ENCODE assay signal across 15 cellular contexts in the genomic region with DNA sequence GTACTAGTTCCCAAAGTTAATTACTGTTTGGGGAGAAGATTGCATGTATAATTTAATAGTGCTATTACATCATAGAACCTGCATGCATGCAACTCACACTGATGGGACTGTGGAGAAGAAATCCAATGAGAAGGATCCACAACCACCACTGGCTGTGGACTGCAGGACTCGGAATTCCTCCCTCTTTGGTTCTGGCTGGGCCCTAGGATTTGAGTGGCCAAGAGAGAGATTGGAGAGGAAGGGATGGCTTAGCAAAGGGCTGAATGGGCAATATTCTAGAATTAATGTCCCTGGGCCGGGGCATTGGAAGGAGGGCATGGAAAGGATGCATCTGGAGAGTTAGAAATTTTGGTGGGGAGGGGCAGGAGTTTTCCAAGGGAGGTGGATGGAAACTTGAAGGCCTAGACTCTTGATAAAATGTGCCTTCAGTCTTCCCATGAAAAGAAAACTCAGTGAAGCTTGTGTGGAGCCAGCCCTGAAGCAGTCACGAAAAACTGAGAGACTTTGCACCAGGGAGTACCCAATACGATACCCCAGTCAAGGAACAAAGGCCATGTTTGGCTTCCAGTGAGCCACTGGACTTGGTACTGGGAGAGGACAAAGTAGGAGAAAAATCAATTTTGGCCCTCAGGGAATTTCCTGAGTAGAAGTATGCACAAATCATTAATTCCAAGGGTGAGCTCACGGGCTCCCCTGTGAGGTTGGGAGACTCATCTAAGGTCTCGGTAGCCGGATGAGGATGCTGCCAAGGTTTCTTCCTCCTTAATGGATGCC. TPM values are rescaled to one million over a fixed set of nuclear protein-coding genes. Genes with fewer than 3 reads are reported as not detected.
DNase-seq lines count a peak whose midpoint lies in the region; ATAC-seq and TF ChIP-seq lines count a peak whose summit lies in the region.
"Had no signal": no experiment of that assay in that cellular context is flagged by ENCODE, and none has a peak within 500 bp of the region (broad histone marks: within the 10 kb centered on the region; RNA-seq: fewer than 3 reads in every experiment).

No MANE protein-coding gene starts in this region.

- no peaks in the 10 kb centered on the region for H3K36me3 ChIP-seq in Karpas-422 (ENCODE audit: insufficient read depth, low read length)

- H3K79me2 ChIP-seq in Karpas-422 (ENCODE audit: low read length): no peaks in the 10 kb centered on the region

- CTCF ChIA-PET in T-cell (lab: Charles Lee): no interaction called here

- H3K4me1 ChIP-seq in Karpas-422 (ENCODE audit: low read length): no peaks in the 10 kb centered on the region

- H4K20me1 ChIP-seq in Karpas-422 (ENCODE audit: insufficient read depth, low read depth, low read length): no peaks in the 10 kb centered on the region

- H3K4me3 Mint-ChIP-seq in type B pancreatic cell (no peak overlapping the region), T-cell (no peak overlapping the region)
- H3K4me3 Mint-ChIP-seq: B cell; CD4-positive, alpha-beta T cell had no signal

- no peak overlapping the region for H3K4me2 ChIP-seq in Karpas-422 (ENCODE audit: low read depth, low read length, poor library complexity, severe bottlenecking)

- H3K27me3 Mint-ChIP-seq in type B pancreatic cell (no peaks in the 10 kb centered on the region), T-cell (peaks cover 9 to 12% of the 10 kb centered on the region in 2 donors)
- H3K27me3 Mint-ChIP-seq: CD4-positive, alpha-beta T cell had no signal

- no peak overlapping the region for H3K9ac ChIP-seq in Karpas-422 (ENCODE audit: low read length)
- H3K9ac ChIP-seq: GM23248 had no signal

- H3K27ac Mint-ChIP-seq in type B pancreatic cell: peak overlapping the region; percentile 25
- H3K27ac Mint-ChIP-seq in T-cell: no peak overlapping the region
- H3K27ac Mint-ChIP-seq: B cell; CD4-positive, alpha-beta T cell had no signal

- no peak overlapping the region for H3K4me3 ChIP-seq in Karpas-422 (ENCODE audit: low read length)
- H3K4me3 ChIP-seq: GM23248 had no signal

- H3K9me2 ChIP-seq in Karpas-422 (replicated peaks; ENCODE audit: insufficient read depth, low read length): no peaks in the 10 kb centered on the region

- ATAC-seq in left lobe of liver (peak; percentile 88), GM19397 (IDR thresholded peaks at IDR 0.05; ENCODE audit: unreplicated experiment) (no peak), T-cell (replicated peaks in 1 of 4) (no peak)
- ATAC-seq: HCT116 had no signal

- DNase-seq in HuH-7.5 (ENCODE audit: low spot score): peak; percentile 22
- peak; percentile 83 for DNase-seq in left lobe of liver (ENCODE audit: low spot score)
- peak; percentile 80 for DNase-seq in mucosa of gallbladder (ENCODE audit: low spot score)
- DNase-seq in type B pancreatic cell (ENCODE audit: extremely low spot score, unreplicated experiment): no peak
- DNase-seq in Karpas-422: no peak
- DNase-seq in T-cell: no peak
- DNase-seq: C1 segment of cervical spinal cord; CD4-positive, alpha-beta T cell; DMS153; DMS79 treated with DMSO at 0.1 percent for 48 hours; EL; GM23248 had no signal

- no peaks in the 10 kb centered on the region for H3K36me3 Mint-ChIP-seq in type B pancreatic cell
- no peaks in the 10 kb centered on the region for H3K36me3 Mint-ChIP-seq in T-cell

- no peak overlapping the region for H3K27ac ChIP-seq in Karpas-422 (ENCODE audit: low read length)
- H3K27ac ChIP-seq: GM23248 had no signal

- no peak overlapping the region for H2AFZ ChIP-seq in Karpas-422 (ENCODE audit: low read length)
- H2AFZ ChIP-seq: GM23248 had no signal

- TF ChIP-seq CTCF in type B pancreatic cell (conservative IDR thresholded peaks at IDR 0.05): no peak

- H3K9me3 ChIP-seq in Karpas-422 (ENCODE audit: low read length): no peaks in the 10 kb centered on the region

- H3K4me1 Mint-ChIP-seq in type B pancreatic cell (ENCODE audit: unreplicated experiment) (peaks cover 31% of the 10 kb centered on the region), T-cell (no peaks in the 10 kb centered on the region)
- H3K4me1 Mint-ChIP-seq: B cell had no signal

- POLR2A ChIA-PET in T-cell (lab: Charles Lee): no interaction called here

- peaks cover 12% of the 10 kb centered on the region for H3K9me3 Mint-ChIP-seq in type B pancreatic cell
- no peaks in the 10 kb centered on the region for H3K9me3 Mint-ChIP-seq in T-cell
- H3K9me3 Mint-ChIP-seq: CD4-positive, alpha-beta T cell had no signal

- no peaks in the 10 kb centered on the region for H3K27me3 ChIP-seq in Karpas-422 (ENCODE audit: low read length)

RNA-seq across cellular contexts. Expression of gene TPM1, which starts 31.4 kb away (rescaled TPM):
- total RNA-seq in left lobe of liver: 52.6 TPM
- total RNA-seq in mucosa of gallbladder: 1,361 TPM
- 343 and 447 TPM in 2 replicates for total RNA-seq in type B pancreatic cell (ENCODE audit: low replicate concordance)
- total RNA-seq in Karpas-422 (2014; rRNA removed; shearing (Covaris generic); ENCODE audit: low replicate concordance): 10.1 and 11.5 TPM in 2 replicates
- 10 to 100 TPM; 12.1 to 27.0 (median 23.3) TPM for total RNA-seq in T-cell

Comparison
In these comparisons a context has a peak if more than half of its experiments do, and no peak if none do; other contexts are left out.
1. DNase-seq: peak in HuH-7.5 (single experiment), left lobe of liver (single experiment) and mucosa of gallbladder (single experiment); none in type B pancreatic cell (single experiment), Karpas-422 (single experiment) and T-cell (0 of 34).